ENCODE assay signal across 8 cellular contexts in the genomic region with DNA sequence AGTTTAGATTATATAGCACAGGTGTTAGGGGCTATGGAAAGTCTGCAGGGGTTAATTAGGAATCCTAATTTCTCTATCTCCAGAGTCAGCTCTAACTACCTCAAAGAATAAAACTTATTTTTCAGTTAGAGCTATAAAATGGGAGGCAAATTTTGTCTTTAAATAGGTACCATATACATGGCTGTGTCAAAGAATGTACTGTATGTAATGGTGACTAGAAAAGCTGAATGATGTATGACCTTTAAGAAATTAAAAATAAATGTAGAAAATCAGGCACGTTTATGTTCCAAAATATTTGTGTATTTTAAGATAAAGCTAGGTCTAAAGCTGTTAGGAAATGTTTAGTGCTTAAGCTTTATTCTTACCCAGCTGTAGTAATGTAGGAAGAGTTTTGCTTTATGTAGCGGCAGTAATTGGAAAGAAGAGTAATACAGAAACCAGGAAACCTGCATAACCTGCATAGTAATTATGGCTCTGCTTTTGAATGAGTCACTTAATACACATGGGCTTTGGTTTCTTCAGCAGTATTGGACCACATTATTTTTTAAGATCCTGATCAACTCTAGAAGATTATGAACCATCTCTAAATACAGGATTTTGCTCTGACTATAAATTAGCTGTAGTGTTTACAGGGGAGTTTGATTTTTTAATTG.
A peak's percentile ranks its signal among the peaks of the same experiment; 100 is the strongest.
DNase-seq lines count a peak whose midpoint lies in the region; ATAC-seq and TF ChIP-seq lines count a peak whose summit lies in the region.

No MANE protein-coding gene starts in this region.

- H3K4me1 ChIP-seq in psoas muscle (peaks cover 29% of the 10 kb centered on the region), testis (peaks cover 11% of the 10 kb centered on the region)

- H3K4me3 ChIP-seq in psoas muscle = no peak overlapping the region
- no peak overlapping the region for H3K4me3 ChIP-seq in testis

- TF ChIP-seq POLR2A in testis (IDR thresholded peaks at IDR 0.05) = no peak

- peaks cover 32% of the 10 kb centered on the region for H3K36me3 Mint-ChIP-seq in T-helper 1 cell treated with Interleukin-12 subunit alpha and Interleukin-12 subunit beta and Interleukin-4 antibody, amounts not matched to agents 30 μg/mL and 1 μg/mL, for 36 hours (ENCODE audit: low read depth)

- H3K27ac ChIP-seq in psoas muscle = peak overlapping the region; percentile 69
- H3K27ac ChIP-seq in testis = no peak overlapping the region

- intact Hi-C loops in psoas muscle (cut with DNase I) = no loop called here
- intact Hi-C loops in testis (cut with DNase I; ENCODE audit: low total_unique reads) = no loop called here

- H3K9me3 ChIP-seq in psoas muscle = no peaks in the 10 kb centered on the region
- no peaks in the 10 kb centered on the region for H3K9me3 ChIP-seq in testis

- H3K4me3 Mint-ChIP-seq in T-helper 1 cell treated with Interleukin-12 subunit alpha and Interleukin-12 subunit beta and Interleukin-4 antibody, amounts not matched to agents 30 μg/mL and 1 μg/mL, for 36 hours = no peak overlapping the region

- peak overlapping the region; percentile 74 for H3K27ac Mint-ChIP-seq in T-helper 1 cell treated with Interleukin-12 subunit alpha and Interleukin-12 subunit beta and Interleukin-4 antibody, amounts not matched to agents 30 μg/mL and 1 μg/mL, for 36 hours

- H3K27me3 Mint-ChIP-seq in T-helper 1 cell treated with Interleukin-12 subunit alpha and Interleukin-12 subunit beta and Interleukin-4 antibody, amounts not matched to agents 30 μg/mL and 1 μg/mL, for 36 hours (ENCODE audit: low read depth) = no peaks in the 10 kb centered on the region

- TF ChIP-seq CTCF in psoas muscle (IDR thresholded peaks at IDR 0.05) (no peak), testis (IDR thresholded peaks at IDR 0.05) (no peak)

- H3K36me3 ChIP-seq in psoas muscle (ENCODE audit: insufficient read depth in 1 of 2, low read depth in 1 of 2) = peaks cover 0 to 65% of the 10 kb centered on the region in 2 donors
- no peaks in the 10 kb centered on the region for H3K36me3 ChIP-seq in testis (ENCODE audit: low read depth, missing control alignments)

- ATAC-seq in HG02840 (IDR thresholded peaks at IDR 0.05; ENCODE audit: low FRiP score, unreplicated experiment) (peak; percentile 67), psoas muscle (no peak)

- no peaks in the 10 kb centered on the region for H3K9me3 Mint-ChIP-seq in T-helper 1 cell treated with Interleukin-12 subunit alpha and Interleukin-12 subunit beta and Interleukin-4 antibody, amounts not matched to agents 30 μg/mL and 1 μg/mL, for 36 hours

- DNase-seq in SIG-M5 treated with dmso at 0.1 percent for 504 hours (lab: John Stamatoyannopoulos, UW; ENCODE audit: unreplicated experiment) (peak; percentile 10), SIG-M5 (lab: John Stamatoyannopoulos, UW) (no peak), psoas muscle (no peak), NCI-H446 (lab: John Stamatoyannopoulos, UW) (no peak), NCI-H1105 treated with DMSO at 0.1 percent for 48 hours (lab: John Stamatoyannopoulos, UW) (no peak), testis (no peak)

- H3K27me3 ChIP-seq in psoas muscle (ENCODE audit: insufficient read depth in 3 of 3, low read length in 2 of 3) = no peaks in the 10 kb centered on the region
- H3K27me3 ChIP-seq in testis = no peaks in the 10 kb centered on the region

- H3K4me1 Mint-ChIP-seq in T-helper 1 cell treated with Interleukin-12 subunit alpha and Interleukin-12 subunit beta and Interleukin-4 antibody, amounts not matched to agents 30 μg/mL and 1 μg/mL, for 36 hours (ENCODE audit: low read depth) = peaks cover 35% of the 10 kb centered on the region

- 73 to 79% (median 78%) methylated on average over 2 of the region's 2 CpGs for WGBS in psoas muscle, 3 donors
- WGBS in testis, 2 donors = 67 to 69% methylated on average over 2 of the region's 2 CpGs
